ENCODE assay signal across 25 cellular contexts in genomic region chr4:181004056-181004455, GRCh38.
"Had no signal": no experiment of that assay in that cellular context is flagged by ENCODE, and none has a peak within 500 bp of the region (broad histone marks: within the 10 kb centered on the region; RNA-seq: fewer than 3 reads in every experiment).

No MANE protein-coding gene starts in this region.

- H3K27ac ChIP-seq: ascending aorta, SJCRH30, SK-N-MC had no signal

- H3K4me3 ChIP-seq: ascending aorta, SJCRH30, SK-N-MC had no signal

- ATAC-seq: activated CD8-positive, alpha-beta T cell treated with anti-CD3 and anti-CD28 coated beads for 36 hours; Panc1 had no signal

- H3K9me3 ChIP-seq: ascending aorta, SJCRH30 had no signal

- H3K36me3 ChIP-seq: ascending aorta, SJCRH30 had no signal

- H3K27me3 ChIP-seq: ascending aorta, SJCRH30 had no signal

- DNase-seq: activated CD4-positive, alpha-beta T cell treated with anti-CD3 and anti-CD28 coated beads, Interleukin-2, amount 10 ng/mL, durations not matched to agents 24 days and 14 days; activated CD4-positive, alpha-beta T cell treated with anti-CD3 and anti-CD28 coated beads, Interleukin-2, amount 50 U/mL, for 4 hours; activated CD8-positive, alpha-beta T cell treated with anti-CD3 and anti-CD28 coated beads for 36 hours; activated gamma-delta T cell; activated naive CD4-positive, alpha-beta T cell treated with Interleukin-2 at 50 U/mL for 16 hours; activated naive CD8-positive, alpha-beta T cell treated with anti-CD3 and anti-CD28 coated beads, Interleukin-2, amount 10 ng/mL, durations not matched to agents 7 days and 5 days; activated T-cell treated with anti-CD3 and anti-CD28 coated beads, Interleukin-2, amount 50 U/mL, for 24 hours; amygdala; caudate nucleus; cerebellar nuclear complex; NCI-H1105; NCI-H1436; NCI-H1694; NCI-H1930; NCI-H2081 treated with DMSO at 0.1 percent for 48 hours; NCI-H226; NCI-H446 treated with DMSO at 0.1 percent for 48 hours; NCI-H524; NCI-H69; NCI-H82; SHP77; SJCRH30 had no signal
